ENCODE assay signal across 14 cellular contexts in genomic region chr3:6605245-6605644, GRCh38.
"Had no signal": no experiment of that assay in that cellular context is flagged by ENCODE, and none has a peak within 500 bp of the region (broad histone marks: within the 10 kb centered on the region; RNA-seq: fewer than 3 reads in every experiment).

No MANE protein-coding gene starts in this region.

- ATAC-seq: activated CD8-positive, alpha-beta memory T cell treated with anti-CD3 and anti-CD28 coated beads, Interleukin-2, amount 10 ng/mL, durations not matched to agents 7 days and 5 days; esophagus mucosa; left colon; lower lobe of right lung; sciatic nerve; stimulated activated naive CD8-positive, alpha-beta T cell treated with anti-CD3 and anti-CD28 coated beads, Interleukin-15, Interleukin-2, amounts not matched to agents 100 U/mL and 50 U/mL, for 24 hours had no signal

- H3K27ac Mint-ChIP-seq: activated CD4-positive, alpha-beta memory T cell treated with anti-CD3 and anti-CD28 coated beads for 36 hours; activated CD8-positive, alpha-beta memory T cell treated with anti-CD3 and anti-CD28 coated beads, Interleukin-2, amount 10 ng/mL, durations not matched to agents 7 days and 5 days; neural progenitor cell had no signal

- H3K27me3 Mint-ChIP-seq: activated CD4-positive, alpha-beta memory T cell treated with anti-CD3 and anti-CD28 coated beads for 36 hours; activated CD8-positive, alpha-beta memory T cell treated with anti-CD3 and anti-CD28 coated beads, Interleukin-2, amount 10 ng/mL, durations not matched to agents 7 days and 5 days had no signal

- H3K27me3 ChIP-seq: adrenal gland, neural progenitor cell, ovary had no signal

- H3K4me1 Mint-ChIP-seq: activated CD8-positive, alpha-beta memory T cell treated with anti-CD3 and anti-CD28 coated beads, Interleukin-2, amount 10 ng/mL, durations not matched to agents 7 days and 5 days had no signal

- H3K4me1 ChIP-seq: adrenal gland, lower lobe of right lung had no signal

- DNase-seq: activated CD4-positive, alpha-beta memory T cell treated with anti-CD3 and anti-CD28 coated beads for 36 hours; activated CD4-positive, alpha-beta T cell treated with anti-CD3 and anti-CD28 coated beads for 1 hour; activated CD8-positive, alpha-beta memory T cell treated with anti-CD3 and anti-CD28 coated beads, Interleukin-2, amount 10 ng/mL, durations not matched to agents 7 days and 5 days; activated naive CD4-positive, alpha-beta T cell treated with anti-CD3 and anti-CD28 coated beads, Interleukin-2, amount 50 U/mL, for 16 hours; activated T-cell treated with anti-CD3 and anti-CD28 coated beads, Interleukin-2, amount 50 U/mL, for 1 hour; adrenal gland; left colon; lower lobe of right lung; ovary; stimulated activated naive CD8-positive, alpha-beta T cell treated with anti-CD3 and anti-CD28 coated beads, Interleukin-15, Interleukin-2, amounts not matched to agents 100 U/mL and 50 U/mL, for 24 hours; trophoblast cell had no signal

- H3K9me3 ChIP-seq: adrenal gland, lower lobe of right lung, ovary had no signal

- H3K36me3 Mint-ChIP-seq: activated CD4-positive, alpha-beta memory T cell treated with anti-CD3 and anti-CD28 coated beads for 36 hours; activated CD8-positive, alpha-beta memory T cell treated with anti-CD3 and anti-CD28 coated beads, Interleukin-2, amount 10 ng/mL, durations not matched to agents 7 days and 5 days; neural progenitor cell had no signal

- H3K27ac ChIP-seq: adrenal gland, lower lobe of right lung, neural progenitor cell, ovary had no signal

- H3K36me3 ChIP-seq: adrenal gland, lower lobe of right lung, neural progenitor cell, ovary had no signal

- H3K4me3 Mint-ChIP-seq: activated CD4-positive, alpha-beta memory T cell treated with anti-CD3 and anti-CD28 coated beads for 36 hours; activated CD8-positive, alpha-beta memory T cell treated with anti-CD3 and anti-CD28 coated beads, Interleukin-2, amount 10 ng/mL, durations not matched to agents 7 days and 5 days; neural progenitor cell had no signal

- H3K9me3 Mint-ChIP-seq: neural progenitor cell had no signal

- H3K4me3 ChIP-seq: adrenal gland, lower lobe of right lung, neural progenitor cell, ovary had no signal
